ENCODE assay signal across 1 cellular context in genomic region chr5:66860199-66860975, GRCh38.
TF ChIP-seq lines count a peak whose summit lies in the region.

No MANE protein-coding gene starts in this region.

TF ChIP-seq in WTC11, 78 proteins besides CTCF, POLR2A, EP300 and RAD21 (continued from another document):
- TF ChIP-seq HMGXB4 (CRISPR knock-in tag; IDR thresholded peaks at IDR 0.05), result no peak
- no peak for TF ChIP-seq NFE2L1 (CRISPR knock-in tag; IDR thresholded peaks at IDR 0.05)
- TF ChIP-seq ZNF219 (CRISPR knock-in tag; IDR thresholded peaks at IDR 0.05; ENCODE audit: borderline replicate concordance), result no peak
- TF ChIP-seq RORB (CRISPR knock-in tag; IDR thresholded peaks at IDR 0.05), result no peak
- no peak for TF ChIP-seq SP1 (CRISPR knock-in tag; conservative IDR thresholded peaks at IDR 0.05)
- no peak for TF ChIP-seq TCF7 (CRISPR knock-in tag; IDR thresholded peaks at IDR 0.05; ENCODE audit: low read depth)
- TF ChIP-seq ZNF532 (CRISPR knock-in tag; IDR thresholded peaks at IDR 0.05; ENCODE audit: borderline replicate concordance), result no peak
- no peak for TF ChIP-seq STAT6 (CRISPR knock-in tag; conservative IDR thresholded peaks at IDR 0.05; ENCODE audit: low read depth)
- no peak for TF ChIP-seq FOXK1 (CRISPR knock-in tag; IDR thresholded peaks at IDR 0.05)
- no peak for TF ChIP-seq IRF1 (CRISPR knock-in tag; IDR thresholded peaks at IDR 0.05)
- TF ChIP-seq ZNF281 (CRISPR knock-in tag; IDR thresholded peaks at IDR 0.05), result no peak
